In the genomic region with DNA sequence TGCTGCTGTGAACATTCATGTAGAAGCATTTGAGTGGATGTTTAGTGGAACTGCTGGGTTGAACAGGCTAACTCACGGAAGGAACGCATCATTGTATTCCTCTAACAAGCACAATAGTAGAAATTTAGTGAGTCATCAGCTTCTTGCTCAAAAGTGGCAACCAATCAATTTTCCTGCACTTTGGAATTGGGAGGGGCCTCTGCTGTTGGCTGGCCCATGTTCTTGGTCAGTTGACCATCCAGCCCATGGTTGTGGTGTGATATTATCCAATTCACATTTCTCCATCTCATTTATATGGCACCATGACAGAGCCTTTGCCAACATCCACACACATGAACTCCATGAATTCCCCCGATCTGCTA, we compare ENCODE assay signal across 8 cellular contexts.
A peak's percentile ranks its signal among the peaks of the same experiment; 100 is the strongest.
DNase-seq lines count a peak whose midpoint lies in the region; ATAC-seq and TF ChIP-seq lines count a peak whose summit lies in the region.

No MANE protein-coding gene starts in this region.

- H3K27me3 ChIP-seq in MG63 (no peaks in the 10 kb centered on the region), Caco-2 (replicated peaks; ENCODE audit: control insufficient read depth, insufficient read depth, low read length) (no peaks in the 10 kb centered on the region)

- TF ChIP-seq CTCF in natural killer cell (IDR thresholded peaks at IDR 0.05) (no peak), Caco-2 (IDR thresholded peaks at IDR 0.05; ENCODE audit: insufficient read depth in 1 of 2, low read depth in 1 of 2, low read length in 1 of 2, severe bottlenecking in 1 of 2, unreplicated experiment in 1 of 2) (no peak)

- H3K9me3 ChIP-seq in MG63 (no peaks in the 10 kb centered on the region), Caco-2 (no peaks in the 10 kb centered on the region)

- POLR2A ChIA-PET in Caco-2 (lab: Charles Lee) = no interaction called here

- no peaks in the 10 kb centered on the region for H3K4me1 ChIP-seq in Caco-2

- H3K36me3 ChIP-seq in MG63 (no peaks in the 10 kb centered on the region), Caco-2 (ENCODE audit: control insufficient read depth, insufficient read depth, low read length) (no peaks in the 10 kb centered on the region)

- H3K4me1 Mint-ChIP-seq in natural killer cell (peaks cover 13 to 22% of the 10 kb centered on the region in 2 donors), Caco-2 (ENCODE audit: low read depth, unreplicated experiment) (peaks cover 17% of the 10 kb centered on the region)

- H3K27ac Mint-ChIP-seq in natural killer cell (peak overlapping the region; percentile 81 to 88), Caco-2 (ENCODE audit: unreplicated experiment) (no peak overlapping the region)

- no peaks in the 10 kb centered on the region for H3K27me3 Mint-ChIP-seq in natural killer cell (ENCODE audit: low read depth in 2 of 2)
- no peaks in the 10 kb centered on the region for H3K27me3 Mint-ChIP-seq in Caco-2 (ENCODE audit: insufficient read depth, unreplicated experiment)

- intact Hi-C loops in natural killer cell (cut with micrococcal nuclease) = no loop called here
- intact Hi-C loops in Caco-2 (cut with micrococcal nuclease; ENCODE audit: unreplicated experiment) = no loop called here

- H3K4me3 ChIP-seq in MG63 (no peak overlapping the region), Caco-2 (ENCODE audit: low read depth, low read length) (no peak overlapping the region)

- H3K9me3 Mint-ChIP-seq in natural killer cell (no peaks in the 10 kb centered on the region), Caco-2 (ENCODE audit: unreplicated experiment) (no peaks in the 10 kb centered on the region)

- no TSS peak for BruUV-seq in Caco-2 (replicated peaks; lab: Mats Ljungman, UMichigan)

- ATAC-seq in natural killer cell = no peak

- H3K36me3 Mint-ChIP-seq in natural killer cell = no peaks in the 10 kb centered on the region
- H3K36me3 Mint-ChIP-seq in Caco-2 (ENCODE audit: insufficient read depth, unreplicated experiment) = no peaks in the 10 kb centered on the region

- CTCF ChIA-PET in Caco-2 (lab: Charles Lee) = no interaction called here

- H3K4me3 Mint-ChIP-seq in natural killer cell (peak overlapping the region; percentile 75), Caco-2 (ENCODE audit: unreplicated experiment) (no peak overlapping the region)

- DNase-seq in DMS53 treated with DMSO at 0.1 percent for 48 hours (lab: John Stamatoyannopoulos, UW; ENCODE audit: unreplicated experiment) (peak; percentile 15), MG63 (peak; percentile 12), astrocyte of the hippocampus (ENCODE audit: low read depth, low spot score) (peak; percentile 47), natural killer cell (no peak), COR-L47 (lab: John Stamatoyannopoulos, UW) (no peak), NCI-H510A treated with DMSO at 0.1 percent for 48 hours (lab: John Stamatoyannopoulos, UW) (no peak), Caco-2 (no peak), pons (ENCODE audit: low spot score) (no peak)

Comparison
In these comparisons a context has a peak if more than half of its experiments do, and no peak if none do; other contexts are left out.
1. DNase-seq: peak in DMS53 treated with DMSO at 0.1 percent for 48 hours (single experiment), MG63 (single experiment) and astrocyte of the hippocampus (single experiment); none in natural killer cell (single experiment), COR-L47 (single experiment), NCI-H510A treated with DMSO at 0.1 percent for 48 hours (single experiment), Caco-2 (0 of 2) and pons (single experiment).